16 cellular contexts compared by ENCODE assay signal in genomic region chr7:156582591-156583123, GRCh38. TPM values are rescaled to one million over a fixed set of nuclear protein-coding genes. Genes with fewer than 3 reads are reported as not detected.
DNase-seq lines count a peak whose midpoint lies in the region; ATAC-seq, FAIRE-seq and TF ChIP-seq lines count a peak whose summit lies in the region.
"Had no signal": no experiment of that assay in that cellular context is flagged by ENCODE, and none has a peak within 500 bp of the region (broad histone marks: within the 10 kb centered on the region; RNA-seq: fewer than 3 reads in every experiment).

No MANE protein-coding gene starts in this region.

- H4K20me1 ChIP-seq in PC-9 (ENCODE audit: insufficient read depth), result no peaks in the 10 kb centered on the region
- H4K20me1 ChIP-seq: BLaER1 had no signal

- no peak overlapping the region for H3K27ac ChIP-seq in PC-9
- H3K27ac ChIP-seq: BLaER1, HL-60 had no signal

- H3K9me2 ChIP-seq in PC-9 (ENCODE audit: insufficient read depth), result no peaks in the 10 kb centered on the region

- POLR2A ChIA-PET in PC-9 (lab: Charles Lee; ENCODE audit: unreplicated experiment), result interaction anchor here (0.7 kb wide), 1 partner anchor 1540 kb away, joined by 11 read pairs; no protein-coding TSS in a partner anchor

- ATAC-seq in left cardiac atrium, result no peak

- no peaks in the 10 kb centered on the region for H3K9me3 ChIP-seq in PC-9 (ENCODE audit: insufficient read depth, low read depth)

- intact Hi-C loops in PC-9 (cut with micrococcal nuclease; ENCODE audit: unreplicated experiment), result no loop called here
- intact Hi-C loops in left cardiac atrium (cut with DNase I), result no loop called here

- DNase-seq in PC-9, result no peak
- no peak for DNase-seq in frontal cortex (ENCODE audit: low spot score in 2 of 2)
- DNase-seq in iPS-NIHi11 (ENCODE audit: low spot score), result no peak
- no peak for DNase-seq in NCI-H2196 treated with DMSO at 0.1 percent for 48 hours (lab: John Stamatoyannopoulos, UW; ENCODE audit: unreplicated experiment)
- DNase-seq in left cardiac atrium, result no peak
- DNase-seq: DMS 273 treated with DMSO at 0.1 percent for 48 hours, KBM-7, NCI-H1436, NCI-H2081, NCI-H524 treated with DMSO at 0.1 percent for 48 hours, SHP77 had no signal

- CTCF ChIA-PET in PC-9 (lab: Charles Lee), result no interaction called here

- H3K4me3 ChIP-seq in PC-9, result no peak overlapping the region
- H3K4me3 ChIP-seq: BLaER1 had no signal

- H3K27me3 ChIP-seq in PC-9 (ENCODE audit: insufficient read depth, low read depth), result peaks cover 84% of the 10 kb centered on the region
- H3K27me3 ChIP-seq: BLaER1 had no signal

- H3K4me2 ChIP-seq in PC-9, result no peak overlapping the region
- H3K4me2 ChIP-seq: BLaER1 had no signal

- no peaks in the 10 kb centered on the region for H3F3A ChIP-seq in PC-9 (ENCODE audit: insufficient read depth, low read depth)

- no peak for FAIRE-seq in frontal cortex (lab: Jason Lieb, UNC)
- FAIRE-seq: H1 had no signal

- TF ChIP-seq CTCF in GM12872 (IDR thresholded peaks at IDR 0.05; ENCODE audit: insufficient read depth, low read depth, low read length) (peak; percentile 41; the same call in 1 of the 3 replicates), LNCAP (IDR thresholded peaks at IDR 0.05) (peak; percentile 24; the same call in 1 of the 2 replicates), PC-9 (conservative IDR thresholded peaks at IDR 0.05) (peak; percentile 34; the same call in 1 of the 2 replicates)

- no peak overlapping the region for H2AFZ ChIP-seq in PC-9

- no peaks in the 10 kb centered on the region for H3K4me1 ChIP-seq in PC-9 (replicated peaks; ENCODE audit: insufficient read depth)
- H3K4me1 ChIP-seq: BLaER1 had no signal

- H3K36me3 ChIP-seq in PC-9 (ENCODE audit: low read depth), result no peaks in the 10 kb centered on the region
- H3K36me3 ChIP-seq: BLaER1 had no signal

- no peaks in the 10 kb centered on the region for H3K79me2 ChIP-seq in PC-9 (ENCODE audit: low read depth)

- no TSS peak for BruUV-seq in PC-9 (replicated peaks; lab: Mats Ljungman, UMichigan)

RNA-seq across cellular contexts. Expression of gene RNF32, which starts 57.9 kb away (rescaled TPM):
- total RNA-seq in PC-9 (2021) (2.2 and 2.7 TPM in 2 replicates), frontal cortex (1.2 TPM), left cardiac atrium (under 1 TPM; 0.56 to 0.76 TPM)
